1 cellular context compared by ENCODE assay signal in genomic region chr9:109914280-109915027, GRCh38.
TF ChIP-seq lines count a peak whose summit lies in the region.

No MANE protein-coding gene starts in this region.

TF ChIP-seq in WTC11, 78 proteins besides CTCF, POLR2A, EP300 and RAD21 (continued from another document):
- TF ChIP-seq ATF6 (CRISPR knock-in tag; IDR thresholded peaks at IDR 0.05) (no peak), ZBTB21 (CRISPR knock-in tag; IDR thresholded peaks at IDR 0.05; ENCODE audit: borderline replicate concordance) (no peak), CBFB (CRISPR knock-in tag; IDR thresholded peaks at IDR 0.05; ENCODE audit: low read depth) (no peak), CREM (CRISPR knock-in tag; IDR thresholded peaks at IDR 0.05) (no peak), STAT6 (CRISPR knock-in tag; conservative IDR thresholded peaks at IDR 0.05; ENCODE audit: low read depth) (no peak), GABPB1 (CRISPR knock-in tag; IDR thresholded peaks at IDR 0.05) (no peak), ATF1 (CRISPR knock-in tag; IDR thresholded peaks at IDR 0.05) (no peak), FOXK1 (CRISPR knock-in tag; IDR thresholded peaks at IDR 0.05) (no peak)
- TF ChIP-seq, protein P1, sequence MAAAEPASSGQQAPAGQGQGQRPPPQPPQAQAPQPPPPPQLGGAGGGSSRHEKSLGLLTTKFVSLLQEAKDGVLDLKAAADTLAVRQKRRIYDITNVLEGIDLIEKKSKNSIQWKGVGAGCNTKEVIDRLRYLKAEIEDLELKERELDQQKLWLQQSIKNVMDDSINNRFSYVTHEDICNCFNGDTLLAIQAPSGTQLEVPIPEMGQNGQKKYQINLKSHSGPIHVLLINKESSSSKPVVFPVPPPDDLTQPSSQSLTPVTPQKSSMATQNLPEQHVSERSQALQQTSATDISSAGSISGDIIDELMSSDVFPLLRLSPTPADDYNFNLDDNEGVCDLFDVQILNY (CRISPR knock-in tag; IDR thresholded peaks at IDR 0.05): no peak
